9 cellular contexts compared by ENCODE assay signal in genomic region chr16:11583171-11583570, GRCh38. TPM values are rescaled to one million over a fixed set of nuclear protein-coding genes. Genes with fewer than 3 reads are reported as not detected.
DNase-seq lines count a peak whose midpoint lies in the region; ATAC-seq and TF ChIP-seq lines count a peak whose summit lies in the region.
"Had no signal": no experiment of that assay in that cellular context is flagged by ENCODE, and none has a peak within 500 bp of the region (broad histone marks: within the 10 kb centered on the region; RNA-seq: fewer than 3 reads in every experiment).

No MANE protein-coding gene starts in this region.

- peaks cover 56% of the 10 kb centered on the region for H3K36me3 Mint-ChIP-seq in activated naive CD4-positive, alpha-beta T cell treated with anti-CD3 and anti-CD28 coated beads, Interleukin-2, amount 10 ng/mL, durations not matched to agents 7 days and 5 days
- peaks cover 29% of the 10 kb centered on the region for H3K36me3 Mint-ChIP-seq in activated naive CD8-positive, alpha-beta T cell treated with anti-CD3 and anti-CD28 coated beads, Interleukin-2, amount 50 U/mL, for 24 hours (ENCODE audit: low read depth)

- peaks cover 69% of the 10 kb centered on the region for H3K4me1 Mint-ChIP-seq in activated naive CD4-positive, alpha-beta T cell treated with anti-CD3 and anti-CD28 coated beads, Interleukin-2, amount 10 ng/mL, durations not matched to agents 7 days and 5 days
- H3K4me1 Mint-ChIP-seq in activated naive CD8-positive, alpha-beta T cell treated with anti-CD3 and anti-CD28 coated beads, Interleukin-2, amount 50 U/mL, for 24 hours: peaks cover 71% of the 10 kb centered on the region

- TF ChIP-seq CTCF in right lobe of liver (IDR thresholded peaks at IDR 0.05) (no peak), upper lobe of right lung (IDR thresholded peaks at IDR 0.05) (no peak)

- peaks cover 0 to 27% (median 10%) of the 10 kb centered on the region in 4 donors for H3K4me1 ChIP-seq in right lobe of liver
- peaks cover 39% of the 10 kb centered on the region for H3K4me1 ChIP-seq in upper lobe of right lung

- H3K36me3 ChIP-seq in right lobe of liver: no peaks in the 10 kb centered on the region
- H3K36me3 ChIP-seq in upper lobe of right lung: peaks cover 4% of the 10 kb centered on the region

- peak overlapping the region; percentile 67 for H3K4me3 Mint-ChIP-seq in activated naive CD4-positive, alpha-beta T cell treated with anti-CD3 and anti-CD28 coated beads, Interleukin-2, amount 10 ng/mL, durations not matched to agents 7 days and 5 days
- peak overlapping the region; percentile 73 for H3K4me3 Mint-ChIP-seq in activated naive CD8-positive, alpha-beta T cell treated with anti-CD3 and anti-CD28 coated beads, Interleukin-2, amount 50 U/mL, for 24 hours

- no peak for ATAC-seq in activated naive CD8-positive, alpha-beta T cell treated with anti-CD3 and anti-CD28 coated beads, Interleukin-2, amount 50 U/mL, for 24 hours
- ATAC-seq in right lobe of liver (no peak), upper lobe of right lung (no peak), HG03469 (IDR thresholded peaks at IDR 0.05; ENCODE audit: unreplicated experiment) (no peak)

- no peak for DNase-seq in activated naive CD4-positive, alpha-beta T cell treated with anti-CD3 and anti-CD28 coated beads, Interleukin-2, amount 10 ng/mL, durations not matched to agents 7 days and 5 days
- DNase-seq in activated naive CD4-positive, alpha-beta T cell treated with anti-CD3 and anti-CD28 coated beads, Interleukin-2, amount 50 U/mL, for 16 hours: no peak
- no peak for DNase-seq in activated naive CD8-positive, alpha-beta T cell treated with anti-CD3 and anti-CD28 coated beads, Interleukin-2, amount 50 U/mL, for 24 hours
- DNase-seq in right lobe of liver (peak in 1 of 3 donors; percentile 7), upper lobe of right lung (no peak), Ammon's horn (ENCODE audit: low spot score) (no peak), NCI-H2107 treated with DMSO at 0.1 percent for 48 hours (lab: John Stamatoyannopoulos, UW; ENCODE audit: unreplicated experiment) (no peak)

- no peak for TF ChIP-seq POLR2A in right lobe of liver (IDR thresholded peaks at IDR 0.05)

- H3K9me3 ChIP-seq in right lobe of liver (no peaks in the 10 kb centered on the region), upper lobe of right lung (no peaks in the 10 kb centered on the region)

- H3K27me3 Mint-ChIP-seq in activated naive CD4-positive, alpha-beta T cell treated with anti-CD3 and anti-CD28 coated beads, Interleukin-2, amount 10 ng/mL, durations not matched to agents 7 days and 5 days: peaks cover 13% of the 10 kb centered on the region
- no peaks in the 10 kb centered on the region for H3K27me3 Mint-ChIP-seq in activated naive CD8-positive, alpha-beta T cell treated with anti-CD3 and anti-CD28 coated beads, Interleukin-2, amount 50 U/mL, for 24 hours

- H3K27ac Mint-ChIP-seq in activated naive CD4-positive, alpha-beta T cell treated with anti-CD3 and anti-CD28 coated beads, Interleukin-2, amount 10 ng/mL, durations not matched to agents 7 days and 5 days: peak overlapping the region; percentile 67
- H3K27ac Mint-ChIP-seq in activated naive CD8-positive, alpha-beta T cell treated with anti-CD3 and anti-CD28 coated beads, Interleukin-2, amount 50 U/mL, for 24 hours: peak overlapping the region; percentile 84

- H3K9me3 Mint-ChIP-seq in activated naive CD4-positive, alpha-beta T cell treated with anti-CD3 and anti-CD28 coated beads, Interleukin-2, amount 10 ng/mL, durations not matched to agents 7 days and 5 days: no peaks in the 10 kb centered on the region
- no peaks in the 10 kb centered on the region for H3K9me3 Mint-ChIP-seq in activated naive CD8-positive, alpha-beta T cell treated with anti-CD3 and anti-CD28 coated beads, Interleukin-2, amount 50 U/mL, for 24 hours

- 56% methylated on average over 6 of the region's 7 CpGs for WGBS in right lobe of liver (ENCODE audit: insufficient coverage, low coverage, low lambda C conversion rate, missing lambda C conversion rate)

- intact Hi-C loops in right lobe of liver (cut with DNase I) (no loop called here), upper lobe of right lung (cut with DNase I) (no loop called here)

- CTCF ChIA-PET in activated naive CD4-positive, alpha-beta T cell treated with anti-CD3 and anti-CD28 coated beads, Interleukin-2, amount 10 ng/mL, durations not matched to agents 7 days and 5 days (lab: Charles Lee): interaction anchor here (0.8 to 3.2 kb wide), 3 partner anchors 22 to 58 kb away, joined by 3 to 17 read pairs (median 3); no protein-coding TSS in a partner anchor

- H3K4me3 ChIP-seq in right lobe of liver: no peak overlapping the region
- H3K4me3 ChIP-seq in upper lobe of right lung: peak overlapping the region; percentile 80
- H3K4me3 ChIP-seq: lung had no signal

- H3K27me3 ChIP-seq in right lobe of liver (no peaks in the 10 kb centered on the region), upper lobe of right lung (no peaks in the 10 kb centered on the region)

- peak overlapping the region in 2 of 3 donors; percentile 95 to 97 for H3K27ac ChIP-seq in right lobe of liver
- no peak overlapping the region for H3K27ac ChIP-seq in upper lobe of right lung

RNA-seq across cellular contexts. Expression of gene LITAF, which starts 3.5 kb away (rescaled TPM):
- 100 to 1,000 TPM in 1 of 6 experiments, 10 to 100 TPM in 5; 43.7 to 148 (median 59.1) TPM for total RNA-seq in right lobe of liver
- 242 TPM for total RNA-seq in upper lobe of right lung
